In the genomic region with DNA sequence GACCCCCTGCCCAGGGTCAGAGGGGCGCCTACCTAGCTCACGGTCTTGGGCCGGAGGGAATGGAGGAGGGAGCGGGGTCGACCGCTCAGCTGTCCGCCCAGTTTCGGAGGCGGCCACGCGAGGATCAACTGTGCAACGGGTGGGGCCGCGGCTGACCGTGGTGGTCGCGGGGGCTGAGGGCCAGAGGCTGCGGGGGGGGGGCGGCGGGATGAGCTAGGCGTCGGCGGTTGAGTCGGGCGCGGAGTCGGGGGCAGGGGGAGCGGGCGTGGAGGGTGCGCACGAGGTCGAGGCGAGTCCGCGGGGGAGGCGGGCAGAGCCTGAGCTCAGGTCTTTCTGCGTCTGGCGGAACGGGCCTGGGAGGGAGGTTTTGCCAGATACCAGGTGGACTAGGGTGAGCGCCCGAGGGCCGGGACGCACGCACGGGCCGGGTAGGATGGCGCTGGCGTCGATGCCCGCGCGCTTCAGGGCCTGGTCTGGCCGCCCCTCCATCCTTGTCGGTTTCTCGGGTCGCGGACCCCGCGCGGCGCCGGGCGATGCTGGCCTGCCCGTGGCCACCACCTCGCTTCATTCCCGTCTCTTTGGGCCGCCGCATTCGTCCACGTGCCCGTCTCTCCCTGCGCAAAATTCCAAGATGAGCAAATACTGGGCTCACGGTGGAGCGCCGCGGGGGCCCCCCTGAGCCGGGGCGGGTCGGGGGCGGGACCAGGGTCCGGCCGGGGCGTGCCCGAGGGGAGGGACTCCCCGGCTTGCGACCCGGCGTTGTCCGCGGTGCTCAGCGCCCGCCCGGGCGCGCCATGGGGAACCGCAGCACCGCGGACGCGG, we compare ENCODE assay signal across 12 cellular contexts. TPM values are rescaled to one million over a fixed set of nuclear protein-coding genes. Genes with fewer than 3 reads are reported as not detected.
A peak's percentile ranks its signal among the peaks of the same experiment; 100 is the strongest.
DNase-seq lines count a peak whose midpoint lies in the region; ATAC-seq and TF ChIP-seq lines count a peak whose summit lies in the region.
"Had no signal": no experiment of that assay in that cellular context is flagged by ENCODE, and none has a peak within 500 bp of the region (broad histone marks: within the 10 kb centered on the region; RNA-seq: fewer than 3 reads in every experiment).

A gene (plus strand): TSS at position 759 of the 822 bp plus-strand sequence. CDS start 36 bp downstream, at position 795.

- TF ChIP-seq POLR2A in heart left ventricle (IDR thresholded peaks at IDR 0.05), result no peak

- no peaks in the 10 kb centered on the region for H3K36me3 ChIP-seq in CD8-positive, alpha-beta T cell (ENCODE audit: insufficient read depth, low read length)
- peaks cover 0 to 3% (median 0%) of the 10 kb centered on the region in 9 donors for H3K36me3 ChIP-seq in heart left ventricle
- H3K36me3 ChIP-seq: ovary had no signal

- POLR2A ChIA-PET in CD8-positive, alpha-beta T cell (lab: Charles Lee), result no interaction called here
- POLR2A ChIA-PET in activated CD4-positive, alpha-beta memory T cell treated with anti-CD3 and anti-CD28 coated beads, Interleukin-2, amount 10 ng/mL, durations not matched to agents 7 days and 5 days (lab: Charles Lee), result no interaction called here

- H3K9me3 ChIP-seq in CD8-positive, alpha-beta T cell (ENCODE audit: low read length), result no peaks in the 10 kb centered on the region
- no peaks in the 10 kb centered on the region for H3K9me3 ChIP-seq in heart left ventricle
- H3K9me3 ChIP-seq: ovary had no signal

- peaks cover 23% of the 10 kb centered on the region for H3K4me1 ChIP-seq in CD8-positive, alpha-beta T cell (ENCODE audit: insufficient read depth, low read length)
- H3K4me1 ChIP-seq in heart left ventricle, result peaks cover 0 to 39% (median 11%) of the 10 kb centered on the region in 12 donors

- ATAC-seq in CD8-positive, alpha-beta T cell, result no peak
- peak in 2 of 4 donors; percentile 54 to 68 for ATAC-seq in heart left ventricle
- ATAC-seq in HG02973 (IDR thresholded peaks at IDR 0.05; ENCODE audit: unreplicated experiment), result no peak
- ATAC-seq in GM18909 (IDR thresholded peaks at IDR 0.05; ENCODE audit: poor library complexity, unreplicated experiment), result no peak
- no peak for ATAC-seq in GM19035 (IDR thresholded peaks at IDR 0.05; ENCODE audit: unreplicated experiment)

- intact Hi-C loops in CD8-positive, alpha-beta T cell (cut with DNase I, micrococcal nuclease), result no loop called here
- intact Hi-C loops in heart left ventricle (cut with DNase I), result no loop called here

- no peak for TF ChIP-seq CTCF in CD8-positive, alpha-beta T cell (IDR thresholded peaks at IDR 0.05)
- TF ChIP-seq CTCF in heart left ventricle (IDR thresholded peaks at IDR 0.05) (no peak), osteocyte (IDR thresholded peaks at IDR 0.05) (no peak)

- peaks cover 4% of the 10 kb centered on the region for H3K27me3 ChIP-seq in CD8-positive, alpha-beta T cell (ENCODE audit: insufficient read depth, low read length)
- peaks cover 19 to 50% (median 33%) of the 10 kb centered on the region in 9 donors for H3K27me3 ChIP-seq in heart left ventricle
- H3K27me3 ChIP-seq: ovary had no signal

- H3K27me3 Mint-ChIP-seq in CD8-positive, alpha-beta T cell (ENCODE audit: low read depth), result peaks cover 29% of the 10 kb centered on the region
- peaks cover 29% of the 10 kb centered on the region for H3K27me3 Mint-ChIP-seq in activated CD4-positive, alpha-beta memory T cell treated with anti-CD3 and anti-CD28 coated beads, Interleukin-2, amount 10 ng/mL, durations not matched to agents 7 days and 5 days
- H3K27me3 Mint-ChIP-seq in osteocyte (ENCODE audit: unreplicated experiment), result peaks cover 3% of the 10 kb centered on the region

- peaks cover 19% of the 10 kb centered on the region for H3K4me1 Mint-ChIP-seq in CD8-positive, alpha-beta T cell (ENCODE audit: low read depth)
- H3K4me1 Mint-ChIP-seq in activated CD4-positive, alpha-beta memory T cell treated with anti-CD3 and anti-CD28 coated beads, Interleukin-2, amount 10 ng/mL, durations not matched to agents 7 days and 5 days, result peaks cover 2% of the 10 kb centered on the region
- peaks cover 25% of the 10 kb centered on the region for H3K4me1 Mint-ChIP-seq in osteocyte (ENCODE audit: unreplicated experiment)

- H3K36me3 Mint-ChIP-seq in CD8-positive, alpha-beta T cell, result no peaks in the 10 kb centered on the region
- H3K36me3 Mint-ChIP-seq in activated CD4-positive, alpha-beta memory T cell treated with anti-CD3 and anti-CD28 coated beads, Interleukin-2, amount 10 ng/mL, durations not matched to agents 7 days and 5 days (ENCODE audit: low read depth), result peaks cover under 1% of the 10 kb centered on the region
- peaks cover 6% of the 10 kb centered on the region for H3K36me3 Mint-ChIP-seq in osteocyte (ENCODE audit: unreplicated experiment)

- CTCF ChIA-PET in CD8-positive, alpha-beta T cell (lab: Charles Lee), result no interaction called here
- CTCF ChIA-PET in activated CD4-positive, alpha-beta memory T cell treated with anti-CD3 and anti-CD28 coated beads, Interleukin-2, amount 10 ng/mL, durations not matched to agents 7 days and 5 days (lab: Charles Lee), result no interaction called here

- peak within 1 kb of the TSS; percentile 66 for H3K4me3 Mint-ChIP-seq in CD8-positive, alpha-beta T cell
- no peak within 1 kb of the TSS for H3K4me3 Mint-ChIP-seq in activated CD4-positive, alpha-beta memory T cell treated with anti-CD3 and anti-CD28 coated beads, Interleukin-2, amount 10 ng/mL, durations not matched to agents 7 days and 5 days
- peak within 1 kb of the TSS; percentile 69 for H3K4me3 Mint-ChIP-seq in osteocyte (ENCODE audit: unreplicated experiment)
- H3K4me3 Mint-ChIP-seq: T-helper 1 cell treated with Interleukin-12 subunit alpha and Interleukin-12 subunit beta and Interleukin-4 antibody, amounts not matched to agents 30 μg/mL and 1 μg/mL, for 36 hours had no signal

- DNase-seq in CD8-positive, alpha-beta T cell, result no peak
- no peak for DNase-seq in activated CD4-positive, alpha-beta memory T cell treated with anti-CD3 and anti-CD28 coated beads, Interleukin-2, amount 10 ng/mL, durations not matched to agents 7 days and 5 days
- DNase-seq in heart left ventricle (no peak), osteocyte (ENCODE audit: extremely low spot score, unreplicated experiment) (no peak), T1000 (lab: John Stamatoyannopoulos, UW) (no peak)
- DNase-seq: cerebellar nuclear complex, HCEC 1CT had no signal

- H3K9me3 Mint-ChIP-seq in CD8-positive, alpha-beta T cell, result no peaks in the 10 kb centered on the region
- H3K9me3 Mint-ChIP-seq in activated CD4-positive, alpha-beta memory T cell treated with anti-CD3 and anti-CD28 coated beads, Interleukin-2, amount 10 ng/mL, durations not matched to agents 7 days and 5 days, result no peaks in the 10 kb centered on the region
- H3K9me3 Mint-ChIP-seq in osteocyte (ENCODE audit: unreplicated experiment), result no peaks in the 10 kb centered on the region
- H3K9me3 Mint-ChIP-seq: T-helper 1 cell treated with Interleukin-12 subunit alpha and Interleukin-12 subunit beta and Interleukin-4 antibody, amounts not matched to agents 30 μg/mL and 1 μg/mL, for 36 hours had no signal

- no peak within 1 kb of the TSS for H3K4me3 ChIP-seq in CD8-positive, alpha-beta T cell (ENCODE audit: low read depth, low read length)
- H3K4me3 ChIP-seq in heart left ventricle, result peak within 1 kb of the TSS in 8 of 12 donors; percentile 18 to 44 (median 35)
- H3K4me3 ChIP-seq: ovary had no signal

- H3K27ac Mint-ChIP-seq in CD8-positive, alpha-beta T cell, result no peak within 1 kb of the TSS
- peak within 1 kb of the TSS; percentile 31 for H3K27ac Mint-ChIP-seq in activated CD4-positive, alpha-beta memory T cell treated with anti-CD3 and anti-CD28 coated beads, Interleukin-2, amount 10 ng/mL, durations not matched to agents 7 days and 5 days
- H3K27ac Mint-ChIP-seq in osteocyte (ENCODE audit: unreplicated experiment), result no peak within 1 kb of the TSS
- H3K27ac Mint-ChIP-seq: T-helper 1 cell treated with Interleukin-12 subunit alpha and Interleukin-12 subunit beta and Interleukin-4 antibody, amounts not matched to agents 30 μg/mL and 1 μg/mL, for 36 hours had no signal

- whole genome bisulfite sequencing in heart left ventricle, 4 donors, result 6 to 14% (median 12%) methylated on average over 30 to 100 of the region's 100 CpGs

- H3K27ac ChIP-seq in CD8-positive, alpha-beta T cell (ENCODE audit: low read depth, low read length), result no peak within 1 kb of the TSS
- H3K27ac ChIP-seq in heart left ventricle, result no peak within 1 kb of the TSS
- H3K27ac ChIP-seq: ovary had no signal

RNA-seq across cellular contexts. Expression of the gene that starts here (rescaled TPM):
- under 1 TPM; 0.72 to 0.79 TPM for total RNA-seq in CD8-positive, alpha-beta T cell
- under 1 TPM; 0.18 to 0.20 TPM for total RNA-seq in activated CD4-positive, alpha-beta memory T cell treated with anti-CD3 and anti-CD28 coated beads, Interleukin-2, amount 10 ng/mL, durations not matched to agents 7 days and 5 days
- total RNA-seq in heart left ventricle (1 to 10 TPM in 1 of 9 donors, under 1 TPM in 5, not detected in 3; 0.20 to 1.0 (median 0.48) TPM), osteocyte (1.7 and 1.8 TPM in 2 replicates)
- under 1 TPM in 1 of 2 donors, not detected in 1; 0.07 TPM for polyA plus RNA-seq in heart left ventricle
